In the genomic region with DNA sequence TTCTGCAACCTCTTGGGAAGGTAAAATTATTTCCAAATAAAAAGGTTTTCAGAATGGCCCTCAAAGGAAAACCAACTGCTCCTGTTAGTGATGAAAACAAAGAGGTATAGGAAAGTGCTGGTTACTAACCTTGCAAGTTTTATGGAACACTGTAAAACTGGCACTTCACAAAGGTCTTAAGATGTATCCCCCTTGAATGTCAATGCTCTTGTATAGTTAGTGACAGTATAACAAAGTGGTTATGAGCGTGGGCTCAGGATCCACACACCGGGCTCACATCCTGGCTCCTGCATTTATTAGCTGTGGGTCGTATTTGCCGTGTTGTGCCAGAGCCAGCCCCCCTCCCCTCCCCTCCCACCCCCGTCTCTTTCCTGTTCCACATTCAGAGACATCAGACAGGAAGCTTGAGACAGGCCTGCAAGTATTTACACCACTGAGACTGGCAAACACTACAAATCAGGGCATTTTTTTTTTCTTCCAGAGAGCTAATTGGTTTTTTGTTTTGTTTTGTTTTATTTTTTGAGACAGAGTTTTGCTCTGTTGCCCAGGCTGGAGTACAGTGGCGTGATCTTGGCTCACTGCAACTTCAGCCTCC, we compare ENCODE assay signal across 26 cellular contexts. TPM values are rescaled to one million over a fixed set of nuclear protein-coding genes. Genes with fewer than 3 reads are reported as not detected.
DNase-seq lines count a peak whose midpoint lies in the region; ATAC-seq and TF ChIP-seq lines count a peak whose summit lies in the region.
"Had no signal": no experiment of that assay in that cellular context is flagged by ENCODE, and none has a peak within 500 bp of the region (broad histone marks: within the 10 kb centered on the region; RNA-seq: fewer than 3 reads in every experiment).

No MANE protein-coding gene starts in this region.

- H3K36me3 ChIP-seq in tibial artery: no peaks in the 10 kb centered on the region
- H3K36me3 ChIP-seq: HAP-1, thyroid gland had no signal

- no peak for ATAC-seq in activated T-cell treated with anti-CD3 and anti-CD28 coated beads, Interleukin-2, amount 50 U/mL, for 72 hours (replicated peaks in 1 of 2)
- ATAC-seq: activated CD4-positive, CD25-positive, alpha-beta regulatory T cell treated with anti-CD3 and anti-CD28 coated beads, Interleukin-2, amount 50 U/mL, for 24 hours; body of pancreas; foreskin keratinocyte; Panc1 had no signal

- H3K4me3 ChIP-seq in tibial artery: no peak overlapping the region
- H3K4me3 ChIP-seq: body of pancreas, coronary artery, HAP-1, thyroid gland had no signal

- peaks cover 0 to 17% (median 0%) of the 10 kb centered on the region in 4 donors for H3K4me1 ChIP-seq in tibial artery
- H3K4me1 ChIP-seq: foreskin keratinocyte, thyroid gland had no signal

- H3K9me3 Mint-ChIP-seq in activated T-cell treated with anti-CD3 and anti-CD28 coated beads, Interleukin-2, amount 50 U/mL, for 72 hours: no peaks in the 10 kb centered on the region
- H3K9me3 Mint-ChIP-seq in dendritic cell treated with granulocyte-macrophage colony-stimulating factor and Interleukin-4, amounts not matched to agents 40 ng/mL and 50 ng/mL, for 4 days: peaks cover 12% of the 10 kb centered on the region
- H3K9me3 Mint-ChIP-seq: mesothelial cell of epicardium, neural crest cell had no signal

- intact Hi-C loops in dendritic cell treated with granulocyte-macrophage colony-stimulating factor and Interleukin-4, amounts not matched to agents 40 ng/mL and 50 ng/mL, for 4 days (cut with micrococcal nuclease): loop anchor here (5.0 kb wide), 1 partner anchor 200 kb away; a partner anchor contains a TSS
- intact Hi-C loops in tibial artery (cut with DNase I; ENCODE audit: low total_unique reads): no loop called here

- DNase-seq in activated T-cell treated with anti-CD3 and anti-CD28 coated beads, Interleukin-2, amount 50 U/mL, for 72 hours: no peak
- DNase-seq in activated T-cell treated with anti-CD3 and anti-CD28 coated beads, Interleukin-2, amount 50 U/mL, for 1 hour: no peak
- DNase-seq in NCI-H2029 (lab: John Stamatoyannopoulos, UW): peak; percentile 34
- peak in 1 of 2 donors; percentile 23 for DNase-seq in tibial artery
- no peak for DNase-seq in NCI-H510A treated with DMSO at 0.1 percent for 48 hours (lab: John Stamatoyannopoulos, UW)
- DNase-seq in NCI-H1930 (lab: John Stamatoyannopoulos, UW): no peak
- no peak for DNase-seq in COLO829 (ENCODE audit: low spot score)
- DNase-seq: ACHN; activated naive CD4-positive, alpha-beta T cell treated with anti-CD3 and anti-CD28 coated beads for 36 hours; body of pancreas; COR-L47; foreskin keratinocyte; KBM-7; NCI-H2171; NCI-H774; stimulated activated CD4-positive, alpha-beta T cell treated with anti-CD3 and anti-CD28 coated beads, Interleukin-12 subunit alpha, Interleukin-12 subunit beta, amount 100 ng/mL, for 4 hours; thyroid gland had no signal

- no peaks in the 10 kb centered on the region for H3K27me3 ChIP-seq in tibial artery
- H3K27me3 ChIP-seq: body of pancreas, foreskin keratinocyte, thyroid gland had no signal

- no peaks in the 10 kb centered on the region for H3K4me1 Mint-ChIP-seq in activated T-cell treated with anti-CD3 and anti-CD28 coated beads, Interleukin-2, amount 50 U/mL, for 72 hours (ENCODE audit: low read depth)
- H3K4me1 Mint-ChIP-seq in dendritic cell treated with granulocyte-macrophage colony-stimulating factor and Interleukin-4, amounts not matched to agents 40 ng/mL and 50 ng/mL, for 4 days (ENCODE audit: low read depth): peaks cover 68% of the 10 kb centered on the region

- no peak overlapping the region for H3K4me3 Mint-ChIP-seq in activated T-cell treated with anti-CD3 and anti-CD28 coated beads, Interleukin-2, amount 50 U/mL, for 72 hours
- H3K4me3 Mint-ChIP-seq in dendritic cell treated with granulocyte-macrophage colony-stimulating factor and Interleukin-4, amounts not matched to agents 40 ng/mL and 50 ng/mL, for 4 days: peak overlapping the region; percentile 39
- H3K4me3 Mint-ChIP-seq: activated naive CD4-positive, alpha-beta T cell treated with anti-CD3 and anti-CD28 coated beads for 36 hours; mesothelial cell of epicardium; neural crest cell had no signal

- H3K27ac ChIP-seq in tibial artery: peak overlapping the region; percentile 38 to 64
- H3K27ac ChIP-seq: body of pancreas, epithelial cell of prostate, foreskin keratinocyte, thyroid gland had no signal

- H3K36me3 Mint-ChIP-seq in activated T-cell treated with anti-CD3 and anti-CD28 coated beads, Interleukin-2, amount 50 U/mL, for 72 hours (ENCODE audit: insufficient read depth in 2 of 2): no peaks in the 10 kb centered on the region
- H3K36me3 Mint-ChIP-seq in dendritic cell treated with granulocyte-macrophage colony-stimulating factor and Interleukin-4, amounts not matched to agents 40 ng/mL and 50 ng/mL, for 4 days (ENCODE audit: low read depth): peaks cover 22% of the 10 kb centered on the region
- H3K36me3 Mint-ChIP-seq: mesothelial cell of epicardium had no signal

- peak overlapping the region; percentile 22 for H3K27ac Mint-ChIP-seq in activated T-cell treated with anti-CD3 and anti-CD28 coated beads, Interleukin-2, amount 50 U/mL, for 72 hours
- H3K27ac Mint-ChIP-seq in dendritic cell treated with granulocyte-macrophage colony-stimulating factor and Interleukin-4, amounts not matched to agents 40 ng/mL and 50 ng/mL, for 4 days: peak overlapping the region; percentile 99
- H3K27ac Mint-ChIP-seq: activated naive CD4-positive, alpha-beta T cell treated with anti-CD3 and anti-CD28 coated beads for 36 hours; mesothelial cell of epicardium had no signal

- peaks cover 1% of the 10 kb centered on the region for H3K27me3 Mint-ChIP-seq in activated T-cell treated with anti-CD3 and anti-CD28 coated beads, Interleukin-2, amount 50 U/mL, for 72 hours (ENCODE audit: low read depth)
- peaks cover 10% of the 10 kb centered on the region for H3K27me3 Mint-ChIP-seq in dendritic cell treated with granulocyte-macrophage colony-stimulating factor and Interleukin-4, amounts not matched to agents 40 ng/mL and 50 ng/mL, for 4 days

- no peak for TF ChIP-seq CTCF in tibial artery (IDR thresholded peaks at IDR 0.05)

- H3K9me3 ChIP-seq in tibial artery: no peaks in the 10 kb centered on the region
- H3K9me3 ChIP-seq: body of pancreas, HAP-1, thyroid gland had no signal

RNA-seq across cellular contexts. Expression of a gene that starts 9.2 kb away (rescaled TPM):
- total RNA-seq in activated T-cell treated with anti-CD3 and anti-CD28 coated beads, Interleukin-2, amount 50 U/mL, for 72 hours: 10 to 100 TPM; 61.5 to 71.0 TPM

RNA-seq across cellular contexts. Expression of a gene that starts 21.2 kb away (rescaled TPM):
- under 1 TPM in 1 of 2 donors, not detected in 1; 0.10 TPM for total RNA-seq in activated T-cell treated with anti-CD3 and anti-CD28 coated beads, Interleukin-2, amount 50 U/mL, for 72 hours
- total RNA-seq: activated naive CD4-positive, alpha-beta T cell treated with anti-CD3 and anti-CD28 coated beads for 36 hours; foreskin keratinocyte; SK-MEL-5 had no signal

RNA-seq across cellular contexts. Expression of a gene that starts 37.7 kb away (rescaled TPM):
- 1 to 10 TPM; 4.8 to 6.9 TPM for total RNA-seq in activated T-cell treated with anti-CD3 and anti-CD28 coated beads, Interleukin-2, amount 50 U/mL, for 72 hours
